1 cellular context compared by ENCODE assay signal in the genomic region with DNA sequence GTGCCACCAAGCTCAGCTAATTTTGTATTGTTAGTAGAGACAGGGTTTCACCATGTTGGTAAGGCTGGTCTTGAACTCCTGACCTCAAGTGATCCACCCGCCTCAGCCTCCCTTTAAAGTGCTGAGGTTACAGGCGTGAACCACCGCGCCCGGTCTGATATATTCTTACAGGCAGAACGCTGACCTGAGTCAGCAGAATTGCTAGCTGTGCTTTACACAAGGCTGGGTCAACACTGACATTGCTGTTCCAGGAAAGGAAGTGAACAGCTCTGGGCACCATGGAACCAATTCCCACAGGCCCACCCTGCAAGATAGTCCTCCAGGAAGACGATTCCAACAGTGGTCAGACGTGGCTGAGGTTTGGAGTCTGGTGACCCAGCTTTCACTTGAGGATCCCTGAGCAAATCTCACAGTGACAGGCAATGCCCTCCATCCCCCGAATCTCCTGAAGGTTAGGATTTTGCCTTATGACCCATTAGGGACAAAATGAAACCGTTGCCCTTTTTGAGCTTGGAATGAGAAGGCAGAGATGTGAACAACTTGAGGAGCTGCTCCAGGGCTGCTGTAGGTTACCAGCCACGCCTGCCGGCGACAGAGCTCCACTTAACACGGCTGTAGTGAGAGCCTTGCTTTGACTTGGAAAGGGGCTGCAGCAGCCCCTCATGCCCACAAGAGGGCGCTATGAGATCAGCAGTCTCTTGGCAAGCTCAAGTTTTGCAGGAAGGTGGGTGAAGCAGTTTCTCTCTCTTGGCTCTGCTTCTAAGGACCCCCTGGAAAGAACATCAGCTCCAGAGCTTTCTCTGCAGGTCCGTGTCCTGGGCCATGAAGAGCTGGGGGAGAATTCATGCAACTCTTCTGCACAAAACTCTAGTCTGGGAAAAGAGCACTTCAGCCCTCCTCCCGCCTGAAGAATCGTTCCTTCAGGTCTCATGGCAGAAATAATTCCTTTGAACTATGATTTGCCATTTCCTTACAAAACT.
A peak's percentile ranks its signal among the peaks of the same experiment; 100 is the strongest.
TF ChIP-seq lines count a peak whose summit lies in the region.

No MANE protein-coding gene starts in this region.

TF ChIP-seq in K562, 482 proteins besides CTCF, POLR2A, EP300 and RAD21 (continued from another document and continues in another):
- TF ChIP-seq, protein P1, sequence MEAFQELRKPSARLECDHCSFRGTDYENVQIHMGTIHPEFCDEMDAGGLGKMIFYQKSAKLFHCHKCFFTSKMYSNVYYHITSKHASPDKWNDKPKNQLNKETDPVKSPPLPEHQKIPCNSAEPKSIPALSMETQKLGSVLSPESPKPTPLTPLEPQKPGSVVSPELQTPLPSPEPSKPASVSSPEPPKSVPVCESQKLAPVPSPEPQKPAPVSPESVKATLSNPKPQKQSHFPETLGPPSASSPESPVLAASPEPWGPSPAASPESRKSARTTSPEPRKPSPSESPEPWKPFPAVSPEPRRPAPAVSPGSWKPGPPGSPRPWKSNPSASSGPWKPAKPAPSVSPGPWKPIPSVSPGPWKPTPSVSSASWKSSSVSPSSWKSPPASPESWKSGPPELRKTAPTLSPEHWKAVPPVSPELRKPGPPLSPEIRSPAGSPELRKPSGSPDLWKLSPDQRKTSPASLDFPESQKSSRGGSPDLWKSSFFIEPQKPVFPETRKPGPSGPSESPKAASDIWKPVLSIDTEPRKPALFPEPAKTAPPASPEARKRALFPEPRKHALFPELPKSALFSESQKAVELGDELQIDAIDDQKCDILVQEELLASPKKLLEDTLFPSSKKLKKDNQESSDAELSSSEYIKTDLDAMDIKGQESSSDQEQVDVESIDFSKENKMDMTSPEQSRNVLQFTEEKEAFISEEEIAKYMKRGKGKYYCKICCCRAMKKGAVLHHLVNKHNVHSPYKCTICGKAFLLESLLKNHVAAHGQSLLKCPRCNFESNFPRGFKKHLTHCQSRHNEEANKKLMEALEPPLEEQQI (IDR thresholded peaks at IDR 0.05): no peak
- TF ChIP-seq MYBL2 (IDR thresholded peaks at IDR 0.05; ENCODE audit: low read depth) (no peak), MYBL2 (CRISPR knock-in tag; IDR thresholded peaks at IDR 0.05; ENCODE audit: borderline replicate concordance) (no peak), ZBTB49 (CRISPR knock-in tag; IDR thresholded peaks at IDR 0.05; ENCODE audit: borderline replicate concordance) (no peak), NFE2 (IDR thresholded peaks at IDR 0.05; ENCODE audit: low read depth) (peak; percentile 36; the same call in 1 of the 2 replicates), ETS2 (tag; IDR thresholded peaks at IDR 0.05; ENCODE audit: borderline replicate concordance, poor library complexity, severe bottlenecking) (no peak), HEY1 (CRISPR knock-in tag; IDR thresholded peaks at IDR 0.05; ENCODE audit: borderline replicate concordance) (no peak), HNRNPK (IDR thresholded peaks at IDR 0.05; ENCODE audit: low read depth, low read length, poor library complexity, severe bottlenecking) (no peak), CBFA2T3 (IDR thresholded peaks at IDR 0.05) (no peak), RBFOX2 (IDR thresholded peaks at IDR 0.05; ENCODE audit: low read depth, low read length) (no peak), IRF1 (CRISPR knock-in tag; IDR thresholded peaks at IDR 0.05; ENCODE audit: borderline replicate concordance) (0 out of 2 replicates have a peak, but pooled peaks have one; percentile 60), KLF1 (tag; IDR thresholded peaks at IDR 0.05) (no peak), ZNF668 (CRISPR knock-in tag; IDR thresholded peaks at IDR 0.05) (no peak), MXI1 (IDR thresholded peaks at IDR 0.05; ENCODE audit: low read depth, low read length) (no peak), COPS2 (conservative IDR thresholded peaks at IDR 0.05) (no peak), LCOR (CRISPR knock-in tag; IDR thresholded peaks at IDR 0.05) (no peak), SRSF3 (IDR thresholded peaks at IDR 0.05; ENCODE audit: insufficient read depth, low read length) (no peak), CBX5 (IDR thresholded peaks at IDR 0.05; ENCODE audit: borderline replicate concordance, low read depth) (no peak), FOXM1 (IDR thresholded peaks at IDR 0.05; ENCODE audit: low read depth) (no peak), FOXM1 (CRISPR knock-in tag; IDR thresholded peaks at IDR 0.05; ENCODE audit: low read depth) (no peak), ZNF431 (CRISPR knock-in tag; IDR thresholded peaks at IDR 0.05) (0 out of 2 replicates have a peak, but pooled peaks have one; percentile 12), ZBTB33 (CRISPR knock-in tag; IDR thresholded peaks at IDR 0.05) (peak; percentile 37; the same call in 1 of the 2 replicates), NR1H2 (CRISPR knock-in tag; IDR thresholded peaks at IDR 0.05) (no peak), PTTG1 (tag; IDR thresholded peaks at IDR 0.05; ENCODE audit: low read depth) (no peak), MCM7 (IDR thresholded peaks at IDR 0.05) (no peak), THAP12 (CRISPR knock-in tag; IDR thresholded peaks at IDR 0.05) (no peak), MLLT1 (IDR thresholded peaks at IDR 0.05) (no peak), ZNF347 (CRISPR knock-in tag; IDR thresholded peaks at IDR 0.05; ENCODE audit: low read depth) (no peak), SMARCA4 (IDR thresholded peaks at IDR 0.05) (no peak), ZNF24 (IDR thresholded peaks at IDR 0.05) (no peak), MAFG (tag; conservative IDR thresholded peaks at IDR 0.05) (peak; percentile 94), MCM5 (IDR thresholded peaks at IDR 0.05; ENCODE audit: low read depth) (no peak), TSHZ1 (CRISPR knock-in tag; IDR thresholded peaks at IDR 0.05) (no peak), ZNF444 (CRISPR knock-in tag; IDR thresholded peaks at IDR 0.05) (no peak), MAFK (IDR thresholded peaks at IDR 0.05; ENCODE audit: low read length) (peak; percentile 93), MNT (conservative IDR thresholded peaks at IDR 0.05) (0 out of 4 replicates have a peak, but pooled peaks of 1 of the 2 experiments have one; percentile 25), SAP30 (IDR thresholded peaks at IDR 0.05; ENCODE audit: borderline replicate concordance, insufficient read depth, low read depth, low read length, poor library complexity, severe bottlenecking) (no peak), ZNF584 (CRISPR knock-in tag; IDR thresholded peaks at IDR 0.05; ENCODE audit: low read depth) (no peak), ZNF274 (IDR thresholded peaks at IDR 0.05; ENCODE audit: borderline replicate concordance, low read depth, low read length) (no peak)
- TF ChIP-seq, protein P2, sequence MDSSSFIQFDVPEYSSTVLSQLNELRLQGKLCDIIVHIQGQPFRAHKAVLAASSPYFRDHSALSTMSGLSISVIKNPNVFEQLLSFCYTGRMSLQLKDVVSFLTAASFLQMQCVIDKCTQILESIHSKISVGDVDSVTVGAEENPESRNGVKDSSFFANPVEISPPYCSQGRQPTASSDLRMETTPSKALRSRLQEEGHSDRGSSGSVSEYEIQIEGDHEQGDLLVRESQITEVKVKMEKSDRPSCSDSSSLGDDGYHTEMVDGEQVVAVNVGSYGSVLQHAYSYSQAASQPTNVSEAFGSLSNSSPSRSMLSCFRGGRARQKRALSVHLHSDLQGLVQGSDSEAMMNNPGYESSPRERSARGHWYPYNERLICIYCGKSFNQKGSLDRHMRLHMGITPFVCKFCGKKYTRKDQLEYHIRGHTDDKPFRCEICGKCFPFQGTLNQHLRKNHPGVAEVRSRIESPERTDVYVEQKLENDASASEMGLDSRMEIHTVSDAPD (CRISPR knock-in tag; IDR thresholded peaks at IDR 0.05): no peak
